ENCODE assay signal across 22 cellular contexts in genomic region chr14:31994391-31995033, GRCh38.
A peak's percentile ranks its signal among the peaks of the same experiment; 100 is the strongest.
DNase-seq lines count a peak whose midpoint lies in the region; TF ChIP-seq lines count a peak whose summit lies in the region.
"Had no signal": no experiment of that assay in that cellular context is flagged by ENCODE, and none has a peak within 500 bp of the region (broad histone marks: within the 10 kb centered on the region; RNA-seq: fewer than 3 reads in every experiment).

No MANE protein-coding gene starts in this region.

- H3K9ac ChIP-seq in endodermal cell (ENCODE audit: extremely low read depth, low read length, poor library complexity, severe bottlenecking) = no peak overlapping the region

- H3K4me3 ChIP-seq in Caco-2 (ENCODE audit: low read depth, low read length) (no peak overlapping the region), endodermal cell (ENCODE audit: low read length) (no peak overlapping the region)
- H3K4me3 ChIP-seq: mucosa of descending colon, upper lobe of left lung had no signal

- POLR2A ChIA-PET in Caco-2 (lab: Charles Lee) = no interaction called here

- H3K27ac Mint-ChIP-seq in Caco-2 (ENCODE audit: unreplicated experiment) (peak overlapping the region; percentile 4), endodermal cell (no peak overlapping the region), nephron progenitor cell (peak overlapping the region; percentile 89)
- H3K27ac Mint-ChIP-seq: activated CD4-positive, alpha-beta memory T cell treated with anti-CD3 and anti-CD28 coated beads, Interleukin-2, amount 10 ng/mL, durations not matched to agents 7 days and 5 days; activated naive CD8-positive, alpha-beta T cell; activated T-cell treated with anti-CD3 and anti-CD28 coated beads, Interleukin-2, amount 50 U/mL, for 24 hours; CD8-positive, alpha-beta memory T cell; IgD-negative memory B cell; T-helper 17 cell had no signal

- 55 to 90% methylated on average over 2 to 3 of the region's 3 CpGs for WGBS in endodermal cell (ENCODE audit: insufficient coverage in 1 of 2, insufficient read length in 1 of 2), 2 experiments

- no peak overlapping the region for H3K27ac ChIP-seq in endodermal cell (ENCODE audit: low read depth, low read length)
- H3K27ac ChIP-seq: neutrophil, upper lobe of left lung, VCaP had no signal

- H3K9me3 ChIP-seq in Caco-2 (no peaks in the 10 kb centered on the region), endodermal cell (ENCODE audit: control insufficient read depth, low read length) (no peaks in the 10 kb centered on the region)
- H3K9me3 ChIP-seq: mucosa of descending colon, neutrophil, upper lobe of left lung had no signal

- H3K9me3 Mint-ChIP-seq in Caco-2 (ENCODE audit: unreplicated experiment) = no peaks in the 10 kb centered on the region
- no peaks in the 10 kb centered on the region for H3K9me3 Mint-ChIP-seq in endodermal cell
- H3K9me3 Mint-ChIP-seq in nephron progenitor cell = no peaks in the 10 kb centered on the region
- H3K9me3 Mint-ChIP-seq: activated CD4-positive, alpha-beta memory T cell treated with anti-CD3 and anti-CD28 coated beads, Interleukin-2, amount 10 ng/mL, durations not matched to agents 7 days and 5 days; activated T-cell treated with anti-CD3 and anti-CD28 coated beads, Interleukin-2, amount 50 U/mL, for 24 hours; CD8-positive, alpha-beta memory T cell; stimulated activated naive CD8-positive, alpha-beta T cell treated with anti-CD3 and anti-CD28 coated beads, Interleukin-15, amount 100 ng/mL, for 72 hours had no signal

- H3K4me1 Mint-ChIP-seq in Caco-2 (ENCODE audit: low read depth, unreplicated experiment) = peaks cover 41% of the 10 kb centered on the region
- H3K4me1 Mint-ChIP-seq in endodermal cell = peaks cover 8% of the 10 kb centered on the region
- H3K4me1 Mint-ChIP-seq in nephron progenitor cell = peaks cover 56% of the 10 kb centered on the region
- H3K4me1 Mint-ChIP-seq: activated CD4-positive, alpha-beta memory T cell treated with anti-CD3 and anti-CD28 coated beads, Interleukin-2, amount 10 ng/mL, durations not matched to agents 7 days and 5 days; CD8-positive, alpha-beta memory T cell; IgD-negative memory B cell; stimulated activated naive CD8-positive, alpha-beta T cell treated with anti-CD3 and anti-CD28 coated beads, Interleukin-15, amount 100 ng/mL, for 72 hours had no signal

- no peaks in the 10 kb centered on the region for H3K27me3 Mint-ChIP-seq in Caco-2 (ENCODE audit: insufficient read depth, unreplicated experiment)
- peaks cover 91% of the 10 kb centered on the region for H3K27me3 Mint-ChIP-seq in endodermal cell (ENCODE audit: insufficient read depth)
- H3K27me3 Mint-ChIP-seq in nephron progenitor cell (ENCODE audit: low read depth, poor library complexity) = peaks cover 2% of the 10 kb centered on the region
- H3K27me3 Mint-ChIP-seq: activated T-cell treated with anti-CD3 and anti-CD28 coated beads, Interleukin-2, amount 50 U/mL, for 24 hours had no signal

- DNase-seq in Caco-2 = no peak
- peak; percentile 34 for DNase-seq in M059J (ENCODE audit: low read depth)
- peak; percentile 61 for DNase-seq in endodermal cell
- no peak for DNase-seq in nephron progenitor cell
- DNase-seq in NOMO-1 treated with DMSO at 0.1 percent for 48 hours (lab: John Stamatoyannopoulos, UW; ENCODE audit: unreplicated experiment) = no peak
- DNase-seq in NCI-H187 (lab: John Stamatoyannopoulos, UW) = no peak
- no peak for DNase-seq in NCI-H1436 (lab: John Stamatoyannopoulos, UW)
- DNase-seq: activated CD4-positive, alpha-beta memory T cell treated with anti-CD3 and anti-CD28 coated beads, Interleukin-2, amount 10 ng/mL, durations not matched to agents 7 days and 5 days; activated T-cell treated with anti-CD3 and anti-CD28 coated beads, Interleukin-2, amount 50 U/mL, for 24 hours; CD8-positive, alpha-beta memory T cell; central memory CD4-positive, alpha-beta T cell; mucosa of descending colon; NCI-H2029; NCI-H510A treated with DMSO at 0.1 percent for 48 hours; SIG-M5; stimulated activated naive CD8-positive, alpha-beta T cell treated with anti-CD3 and anti-CD28 coated beads, Interleukin-15, amount 100 ng/mL, for 72 hours; T-helper 17 cell; upper lobe of left lung had no signal

- no TSS peak for BruUV-seq in Caco-2 (replicated peaks; lab: Mats Ljungman, UMichigan)

- H3K27me3 ChIP-seq in Caco-2 (replicated peaks; ENCODE audit: control insufficient read depth, insufficient read depth, low read length) (no peaks in the 10 kb centered on the region), endodermal cell (ENCODE audit: control insufficient read depth, insufficient read depth, low read length, poor library complexity, severe bottlenecking) (peaks cover 90% of the 10 kb centered on the region)
- H3K27me3 ChIP-seq: neutrophil, upper lobe of left lung had no signal

- H3K4me3 Mint-ChIP-seq in Caco-2 (ENCODE audit: unreplicated experiment) (no peak overlapping the region), endodermal cell (no peak overlapping the region), nephron progenitor cell (no peak overlapping the region)
- H3K4me3 Mint-ChIP-seq: activated CD4-positive, alpha-beta memory T cell treated with anti-CD3 and anti-CD28 coated beads, Interleukin-2, amount 10 ng/mL, durations not matched to agents 7 days and 5 days; activated naive CD8-positive, alpha-beta T cell; activated T-cell treated with anti-CD3 and anti-CD28 coated beads, Interleukin-2, amount 50 U/mL, for 24 hours; CD8-positive, alpha-beta memory T cell; IgD-negative memory B cell; stimulated activated naive CD8-positive, alpha-beta T cell treated with anti-CD3 and anti-CD28 coated beads, Interleukin-15, amount 100 ng/mL, for 72 hours; T-helper 17 cell had no signal

- intact Hi-C loops in Caco-2 (cut with micrococcal nuclease; ENCODE audit: unreplicated experiment) = no loop called here

- H3K4me1 ChIP-seq in Caco-2 = peaks cover 19% of the 10 kb centered on the region
- H3K4me1 ChIP-seq in endodermal cell (ENCODE audit: control insufficient read depth, insufficient read depth, low read length) = peaks cover 3% of the 10 kb centered on the region
- H3K4me1 ChIP-seq: upper lobe of left lung had no signal

- H3K36me3 Mint-ChIP-seq in Caco-2 (ENCODE audit: insufficient read depth, unreplicated experiment) (no peaks in the 10 kb centered on the region), endodermal cell (ENCODE audit: low read depth) (no peaks in the 10 kb centered on the region), nephron progenitor cell (ENCODE audit: low read depth) (no peaks in the 10 kb centered on the region)
- H3K36me3 Mint-ChIP-seq: activated naive CD8-positive, alpha-beta T cell; CD8-positive, alpha-beta memory T cell; IgD-negative memory B cell had no signal

- CTCF ChIA-PET in Caco-2 (lab: Charles Lee) = interaction anchor here (1.2 kb wide), 1 partner anchor 60 kb away, joined by 4 read pairs; no protein-coding TSS in a partner anchor

- H3K36me3 ChIP-seq in Caco-2 (ENCODE audit: control insufficient read depth, insufficient read depth, low read length) = no peaks in the 10 kb centered on the region
- H3K36me3 ChIP-seq in endodermal cell (ENCODE audit: control insufficient read depth, insufficient read depth, low read length) = no peaks in the 10 kb centered on the region
- H3K36me3 ChIP-seq: neutrophil, upper lobe of left lung had no signal

- TF ChIP-seq CTCF in Caco-2 (IDR thresholded peaks at IDR 0.05; ENCODE audit: insufficient read depth in 1 of 2, low read depth in 1 of 2, low read length in 1 of 2, severe bottlenecking in 1 of 2, unreplicated experiment in 1 of 2) (no peak), endodermal cell (conservative IDR thresholded peaks at IDR 0.05) (no peak), nephron progenitor cell (IDR thresholded peaks at IDR 0.05) (no peak)

Comparison
In these comparisons a context has a peak if more than half of its experiments do, and no peak if none do; other contexts are left out.
1. DNase-seq: peak in M059J (single experiment) and endodermal cell (single experiment); none in Caco-2 (0 of 2), nephron progenitor cell (single experiment), NOMO-1 treated with DMSO at 0.1 percent for 48 hours (single experiment), NCI-H187 (0 of 2) and NCI-H1436 (single experiment).